Comparison of ENCODE assay signal across 22 cellular contexts in the genomic region with DNA sequence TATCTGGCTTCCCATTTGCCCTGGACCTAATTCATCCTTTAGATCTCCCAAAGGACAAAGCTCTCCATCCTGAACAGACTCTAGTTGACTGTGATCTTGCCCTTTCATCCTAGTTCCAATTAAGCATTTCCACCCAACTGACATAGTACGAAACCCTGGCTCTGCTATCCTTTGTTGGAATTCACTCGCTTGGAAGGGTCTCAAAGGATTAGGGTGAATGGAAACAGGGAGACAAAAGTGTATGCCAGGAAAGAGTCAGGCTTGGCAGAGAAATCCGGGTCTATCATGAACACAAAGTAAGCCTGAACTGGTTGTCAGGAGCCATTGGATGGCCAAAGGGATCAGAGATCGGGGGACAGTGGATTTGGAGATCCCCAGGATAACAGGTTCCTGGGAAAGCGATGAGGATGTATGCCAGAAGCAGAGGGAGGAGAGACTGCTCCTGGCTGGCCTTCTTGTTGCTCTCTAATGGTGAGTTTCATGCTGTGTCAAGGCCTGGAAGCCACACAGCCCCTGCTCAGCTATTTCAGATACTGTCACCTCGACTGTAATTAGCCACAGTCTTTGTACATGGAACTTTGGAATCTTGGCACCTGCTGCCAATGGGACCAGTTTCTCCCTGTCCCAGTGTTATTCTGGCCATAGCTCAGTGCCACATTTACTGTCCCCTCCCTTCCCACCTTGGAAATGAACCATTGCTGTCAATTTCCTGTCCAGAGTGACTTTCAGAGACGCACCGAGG.
DNase-seq lines count a peak whose midpoint lies in the region; ATAC-seq and TF ChIP-seq lines count a peak whose summit lies in the region.
"Had no signal": no experiment of that assay in that cellular context is flagged by ENCODE, and none has a peak within 500 bp of the region (broad histone marks: within the 10 kb centered on the region; RNA-seq: fewer than 3 reads in every experiment).

No MANE protein-coding gene starts in this region.

- POLR2A ChIA-PET in CD8-positive, alpha-beta memory T cell (lab: Charles Lee) = no interaction called here

- H3K4me3 ChIP-seq in heart right ventricle (no peak overlapping the region), mucosa of descending colon (no peak overlapping the region)
- H3K4me3 ChIP-seq in CD8-positive, alpha-beta memory T cell (ENCODE audit: low read length) = no peak overlapping the region

- no peak overlapping the region for H3K27ac ChIP-seq in heart right ventricle
- no peak overlapping the region for H3K27ac ChIP-seq in CD8-positive, alpha-beta memory T cell (ENCODE audit: low read depth, low read length)

- CTCF ChIA-PET in CD8-positive, alpha-beta memory T cell (lab: Charles Lee) = no interaction called here

- H3K9me3 Mint-ChIP-seq in CD8-positive, alpha-beta memory T cell = peaks cover 3 to 16% (median 12%) of the 10 kb centered on the region in 5 donors

- DNase-seq in Right ventricle myocardium superior (no peak), cardiac septum (ENCODE audit: low spot score) (no peak), heart right ventricle (peak in 1 of 2 donors; percentile 8), islet precursor cell (peak; percentile 15), mucosa of descending colon (no peak), NCI-H2171 (lab: John Stamatoyannopoulos, UW) (no peak)
- DNase-seq in CD8-positive, alpha-beta memory T cell = no peak
- DNase-seq: 8988T, ACHN, DMS153, DND-41, H7, NCI-H1092, NCI-H1417 treated with DMSO at 0.1 percent for 48 hours, NCI-H187 treated with DMSO at 0.1 percent for 48 hours, NCI-H2107, NCI-H446, NCI-H524 treated with DMSO at 0.1 percent for 48 hours, NCI-H774, PC-3, SHP77 had no signal

- TF ChIP-seq CTCF in heart right ventricle (IDR thresholded peaks at IDR 0.05) (no peak), mucosa of descending colon (IDR thresholded peaks at IDR 0.05) (no peak)

- H3K4me1 ChIP-seq in heart right ventricle (peaks cover 0 to 8% (median 0%) of the 10 kb centered on the region in 9 donors), mucosa of descending colon (ENCODE audit: low read depth) (no peaks in the 10 kb centered on the region)
- H3K4me1 ChIP-seq in CD8-positive, alpha-beta memory T cell (ENCODE audit: insufficient read depth, low read length) = no peaks in the 10 kb centered on the region

- H3K9me3 ChIP-seq in heart right ventricle (peaks cover 0 to 4% (median 0%) of the 10 kb centered on the region in 11 donors), mucosa of descending colon (peaks cover 47% of the 10 kb centered on the region)
- H3K9me3 ChIP-seq in CD8-positive, alpha-beta memory T cell (ENCODE audit: low read length) = no peaks in the 10 kb centered on the region

- no peak overlapping the region for H3K27ac Mint-ChIP-seq in CD8-positive, alpha-beta memory T cell

- 59 to 70% methylated on average over 8 of the region's 8 CpGs for WGBS in heart right ventricle, 2 donors

- H3K27me3 ChIP-seq in heart right ventricle = peaks cover 0 to 8% (median 0%) of the 10 kb centered on the region in 7 donors
- H3K27me3 ChIP-seq in CD8-positive, alpha-beta memory T cell (ENCODE audit: insufficient read depth, low read length, poor library complexity, severe bottlenecking) = no peaks in the 10 kb centered on the region

- H3K36me3 ChIP-seq in heart right ventricle (no peaks in the 10 kb centered on the region), mucosa of descending colon (ENCODE audit: low read depth) (no peaks in the 10 kb centered on the region)
- H3K36me3 ChIP-seq in CD8-positive, alpha-beta memory T cell (ENCODE audit: insufficient read depth, low read length) = no peaks in the 10 kb centered on the region

- intact Hi-C loops in Right ventricle myocardium superior (cut with DNase I) (no loop called here), cardiac septum (cut with DNase I) (no loop called here), heart right ventricle (cut with DNase I) (loop anchor here in 1 of 10 donors (10.0 kb wide), 1 partner anchor 255 kb away; no protein-coding TSS in a partner anchor), mucosa of descending colon (cut with DNase I, micrococcal nuclease) (no loop called here)

- no peaks in the 10 kb centered on the region for H3K36me3 Mint-ChIP-seq in CD8-positive, alpha-beta memory T cell

- H3K27me3 Mint-ChIP-seq in CD8-positive, alpha-beta memory T cell = no peaks in the 10 kb centered on the region

- no peaks in the 10 kb centered on the region for H3K4me1 Mint-ChIP-seq in CD8-positive, alpha-beta memory T cell

- H3K4me3 Mint-ChIP-seq in CD8-positive, alpha-beta memory T cell = no peak overlapping the region

- ATAC-seq in Right ventricle myocardium superior (ENCODE audit: poor library complexity) = peak; percentile 86
- peak; percentile 30 to 94 (median 56) for ATAC-seq in heart right ventricle
- no peak for ATAC-seq in mucosa of descending colon
- no peak for ATAC-seq in GM19397 (IDR thresholded peaks at IDR 0.05; ENCODE audit: unreplicated experiment)
- ATAC-seq: PC-3 had no signal

Comparison
In these comparisons a context has a peak if more than half of its experiments do, and no peak if none do; other contexts are left out.
1. ATAC-seq: peak in Right ventricle myocardium superior (single experiment) and heart right ventricle (8 of 8); none in mucosa of descending colon (single experiment) and GM19397 (single experiment).